ENCODE assay signal across 16 cellular contexts in the genomic region with DNA sequence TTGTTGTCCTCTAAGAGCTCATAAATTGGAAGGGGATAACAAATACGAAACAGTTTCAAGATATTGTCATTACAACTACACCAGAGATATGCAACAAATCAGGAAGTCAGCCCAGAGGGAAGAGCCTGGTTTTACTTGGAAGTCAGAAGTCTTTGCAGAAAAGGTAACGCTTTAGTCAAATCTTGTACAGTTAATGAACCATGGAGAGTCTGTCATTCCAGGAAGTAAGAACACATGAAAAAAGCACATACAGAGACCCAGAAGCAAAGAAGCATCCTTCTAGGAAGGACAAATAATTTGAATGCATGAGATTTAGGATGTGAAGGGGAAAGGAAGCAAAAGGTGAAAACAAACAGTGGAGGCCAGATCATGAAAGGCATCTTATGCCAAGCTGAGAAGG. TPM values are rescaled to one million over a fixed set of nuclear protein-coding genes. Genes with fewer than 3 reads are reported as not detected.
A peak's percentile ranks its signal among the peaks of the same experiment; 100 is the strongest.
DNase-seq lines count a peak whose midpoint lies in the region; ATAC-seq and TF ChIP-seq lines count a peak whose summit lies in the region.
"Had no signal": no experiment of that assay in that cellular context is flagged by ENCODE, and none has a peak within 500 bp of the region (broad histone marks: within the 10 kb centered on the region; RNA-seq: fewer than 3 reads in every experiment).

No MANE protein-coding gene starts in this region.

- TF ChIP-seq EP300 in gastroesophageal sphincter (IDR thresholded peaks at IDR 0.05) = no peak

- intact Hi-C loops in mammary epithelial cell (cut with micrococcal nuclease) = no loop called here

- DNase-seq in Caki2 (ENCODE audit: low read depth) (peak; percentile 41), OCI-M1 (lab: John Stamatoyannopoulos, UW) (peak; percentile 46), left kidney (ENCODE audit: low read depth, low spot score) (peak; percentile 61), hippocampal formation (lab: John Stamatoyannopoulos, UW) (no peak), Kasumi-1 (lab: John Stamatoyannopoulos, UW) (no peak), mammary epithelial cell (no peak)
- DNase-seq: activated effector memory CD4-positive, alpha-beta T cell treated with Interleukin-2 at 50 U/mL for 16 hours; NCI-H1417 treated with DMSO at 0.1 percent for 48 hours; NCI-H446 treated with DMSO at 0.1 percent for 48 hours; stimulated activated CD4-positive, alpha-beta T cell treated with anti-CD3 and anti-CD28 coated beads, Interleukin-4, amount 100 ng/mL, for 4 hours; thyroid gland had no signal

- H3K36me3 ChIP-seq in gastroesophageal sphincter (no peaks in the 10 kb centered on the region), mammary epithelial cell (ENCODE audit: insufficient read depth, low read length) (no peaks in the 10 kb centered on the region)
- H3K36me3 ChIP-seq: ascending aorta, thyroid gland had no signal

- CTCF ChIA-PET in mammary epithelial cell (lab: Charles Lee; ENCODE audit: low non-redundant PET) = no interaction called here

- TF ChIP-seq POLR2A in gastroesophageal sphincter (IDR thresholded peaks at IDR 0.05) = no peak

- H2AFZ ChIP-seq in mammary epithelial cell (ENCODE audit: low read depth, low read length) = no peak overlapping the region

- TF ChIP-seq CTCF in gastroesophageal sphincter (IDR thresholded peaks at IDR 0.05) = no peak
- TF ChIP-seq CTCF in mammary epithelial cell (conservative IDR thresholded peaks at IDR 0.05 in 1 of 2, IDR thresholded peaks at IDR 0.05 in 1 of 2; ENCODE audit: extremely low read depth in 1 of 2, insufficient read depth in 1 of 2, low read depth in 1 of 2, low read length in 2 of 2) = no peak

- no peaks in the 10 kb centered on the region for H3K9me3 ChIP-seq in gastroesophageal sphincter
- no peaks in the 10 kb centered on the region for H3K9me3 ChIP-seq in mammary epithelial cell (replicated peaks; ENCODE audit: insufficient read depth, low read length)
- H3K9me3 ChIP-seq: ascending aorta, thyroid gland had no signal

- BruUV-seq in mammary epithelial cell (replicated peaks; lab: Mats Ljungman, UMichigan) = no TSS peak

- H3K27ac ChIP-seq in gastroesophageal sphincter = no peak overlapping the region
- H3K27ac ChIP-seq in mammary epithelial cell (ENCODE audit: insufficient read depth, low read depth, low read length) = no peak overlapping the region
- H3K27ac ChIP-seq: ascending aorta, thyroid gland had no signal

- H4K20me1 ChIP-seq in mammary epithelial cell (ENCODE audit: insufficient read depth, low read length) = no peaks in the 10 kb centered on the region

- 83 to 89% methylated on average over 2 of the region's 2 CpGs for WGBS in gastroesophageal sphincter (ENCODE audit: low coverage in 1 of 2), 2 donors
- 100% methylated on average over 2 of the region's 2 CpGs for WGBS in mammary epithelial cell (ENCODE audit: low coverage, missing lambda C conversion rate)

- H3K79me2 ChIP-seq in mammary epithelial cell (ENCODE audit: insufficient read depth, low read length) = peaks cover 88% of the 10 kb centered on the region

- no peak overlapping the region for H3K4me2 ChIP-seq in mammary epithelial cell (ENCODE audit: insufficient read depth, low read depth, low read length)

- ATAC-seq in GM21529 (IDR thresholded peaks at IDR 0.05; ENCODE audit: unreplicated experiment) (peak; percentile 47), gastroesophageal sphincter (no peak)
- ATAC-seq: HCT116, SK-N-SH treated with all-trans-retinoic acid at 6 μM for 48 hours had no signal

- peaks cover 0 to 30% (median 0%) of the 10 kb centered on the region in 3 donors for H3K4me1 ChIP-seq in gastroesophageal sphincter
- no peaks in the 10 kb centered on the region for H3K4me1 ChIP-seq in mammary epithelial cell (ENCODE audit: insufficient read depth, low read length)

- in situ Hi-C loops in Caki2 (cut with HindIII; ENCODE audit: low pct_unique_long_range_greater_than_20kb, low sequenced_read_pairs) (no loop called here), mammary epithelial cell (cut with MboI; ENCODE audit: low sequenced_read_pairs in 2 of 2) (no loop called here)

- H3K4me3 ChIP-seq in gastroesophageal sphincter (no peak overlapping the region), mammary epithelial cell (replicated peaks in 1 of 3; ENCODE audit: insufficient read depth in 1 of 3, low read depth in 2 of 3, low read length in 3 of 3) (no peak overlapping the region)
- H3K4me3 ChIP-seq: ascending aorta, thyroid gland had no signal

- dilution Hi-C loops in mammary epithelial cell (cut with HindIII; ENCODE audit: low sequenced_read_pairs) = no loop called here

- no peaks in the 10 kb centered on the region for H3K27me3 ChIP-seq in gastroesophageal sphincter
- H3K27me3 ChIP-seq in mammary epithelial cell (ENCODE audit: insufficient read depth, low read length) = no peaks in the 10 kb centered on the region
- H3K27me3 ChIP-seq: ascending aorta, thyroid gland had no signal

- no peak overlapping the region for H3K9ac ChIP-seq in mammary epithelial cell (ENCODE audit: insufficient read depth, low read length)

RNA-seq across cellular contexts. Expression of a gene that starts 19.6 kb away (rescaled TPM):
- total RNA-seq in Caki2 (2014; rRNA removed; shearing (Covaris generic); ENCODE audit: low replicate concordance) = 41.1 and 58.4 TPM in 2 replicates
- 10 to 100 TPM; 29.1 to 75.6 (median 36.3) TPM for total RNA-seq in gastroesophageal sphincter
- 10 to 100 TPM; 30.2 to 43.8 TPM for total RNA-seq in mammary epithelial cell
- 20.8 TPM for polyA plus RNA-seq in mammary epithelial cell
- polyA minus RNA-seq in mammary epithelial cell = 23.3 TPM

RNA-seq across cellular contexts. Expression of a gene that starts 48.4 kb away (rescaled TPM):
- 73.3 and 82.2 TPM in 2 replicates for total RNA-seq in Caki2 (2014; rRNA removed; shearing (Covaris generic); ENCODE audit: low replicate concordance)
- total RNA-seq in gastroesophageal sphincter = 10 to 100 TPM; 38.8 to 64.0 (median 55.5) TPM
- 100 to 1,000 TPM in 1 of 2 donors, 10 to 100 TPM in 1; 70.0 to 174 TPM for total RNA-seq in mammary epithelial cell
- polyA plus RNA-seq in mammary epithelial cell = 43.6 TPM
- 44.9 TPM for polyA minus RNA-seq in mammary epithelial cell

Comparison
In these comparisons a context has a peak if more than half of its experiments do, and no peak if none do; other contexts are left out.
1. DNase-seq: peak in Caki2 (single experiment), OCI-M1 (single experiment) and left kidney (single experiment); none in hippocampal formation (0 of 2), Kasumi-1 (0 of 2) and mammary epithelial cell (single experiment).